In the genomic region with DNA sequence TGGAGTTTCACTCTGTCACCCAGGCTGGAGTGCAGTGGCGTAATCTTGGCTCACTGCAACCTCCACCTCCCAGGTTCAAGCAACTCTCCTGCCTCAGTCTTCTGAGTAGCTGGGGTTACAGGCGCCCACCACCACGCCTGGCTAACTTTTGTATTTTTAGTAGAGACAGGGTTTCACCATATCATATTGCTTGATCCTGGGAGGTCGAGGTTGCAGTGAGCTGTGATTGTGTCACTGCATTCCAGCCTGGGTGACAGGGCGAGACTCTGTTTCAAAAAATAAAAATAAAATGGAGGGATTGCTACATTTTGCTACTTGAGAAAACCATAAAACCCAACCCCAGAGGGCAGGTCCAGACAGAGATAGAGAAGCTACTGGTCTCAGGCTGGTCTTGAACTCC, we compare ENCODE assay signal across 5 cellular contexts. TPM values are rescaled to one million over a fixed set of nuclear protein-coding genes. Genes with fewer than 3 reads are reported as not detected.
"Had no signal": no experiment of that assay in that cellular context is flagged by ENCODE, and none has a peak within 500 bp of the region (broad histone marks: within the 10 kb centered on the region; RNA-seq: fewer than 3 reads in every experiment).

No MANE protein-coding gene starts in this region.

RNA-seq across cellular contexts. Expression of a gene that starts 27.0 kb away (rescaled TPM):
- polyA plus RNA-seq: neural cell had no signal

RNA-seq across cellular contexts. Expression of a gene that starts 35.4 kb away (rescaled TPM):
- total RNA-seq: breast epithelium, esophagus muscularis mucosa, uterus had no signal
- polyA plus RNA-seq: immature natural killer cell, neural cell had no signal
